8 cellular contexts compared by ENCODE assay signal in genomic region chr6:7138921-7139358, GRCh38. TPM values are rescaled to one million over a fixed set of nuclear protein-coding genes. Genes with fewer than 3 reads are reported as not detected.
A peak's percentile ranks its signal among the peaks of the same experiment; 100 is the strongest.
DNase-seq lines count a peak whose midpoint lies in the region; ATAC-seq and TF ChIP-seq lines count a peak whose summit lies in the region.

No MANE protein-coding gene starts in this region.

- 63 to 68% methylated on average over 1 of the region's 1 CpG for WGBS in lung, 2 donors

- peak; percentile 91 for DNase-seq in DMS153 (lab: John Stamatoyannopoulos, UW)
- peak; percentile 99 for DNase-seq in NCI-H2029 (lab: John Stamatoyannopoulos, UW)
- DNase-seq in activated naive CD4-positive, alpha-beta T cell treated with anti-CD3 and anti-CD28 coated beads, Interleukin-2, amount 50 U/mL, for 72 hours (ENCODE audit: low spot score in 2 of 2): peak in 1 of 2 donors; percentile 47
- peak; percentile 52 for DNase-seq in lung (ENCODE audit: low spot score)
- DNase-seq in putamen (ENCODE audit: low spot score): no peak
- DNase-seq in substantia nigra (lab: John Stamatoyannopoulos, UW): no peak
- DNase-seq in MV-4-11 (lab: John Stamatoyannopoulos, UW): no peak

- no peaks in the 10 kb centered on the region for H3K36me3 ChIP-seq in lung (ENCODE audit: control insufficient read depth in 2 of 2, insufficient read depth in 2 of 2, low read length in 2 of 2)

- no peaks in the 10 kb centered on the region for H3K9me3 Mint-ChIP-seq in activated naive CD4-positive, alpha-beta T cell treated with anti-CD3 and anti-CD28 coated beads, Interleukin-2, amount 50 U/mL, for 72 hours

- H3K27ac ChIP-seq in lung (ENCODE audit: low read depth in 1 of 2, low read length in 1 of 2) (no peak overlapping the region), substantia nigra (ENCODE audit: low read depth, low read length, poor library complexity, severe bottlenecking) (no peak overlapping the region)

- TF ChIP-seq CTCF in lung (IDR thresholded peaks at IDR 0.05; ENCODE audit: control extremely low read depth, extremely low read depth): no peak

- peak; percentile 21 to 63 for ATAC-seq in activated naive CD4-positive, alpha-beta T cell treated with anti-CD3 and anti-CD28 coated beads, Interleukin-2, amount 50 U/mL, for 72 hours
- no peak for ATAC-seq in lung (ENCODE audit: insufficient read depth, low FRiP score)
- no peak for ATAC-seq in GM19397 (IDR thresholded peaks at IDR 0.05; ENCODE audit: unreplicated experiment)

- H3K4me1 ChIP-seq in lung (ENCODE audit: control insufficient read depth in 2 of 2, insufficient read depth in 2 of 2, low read length in 2 of 2): peaks cover 2 to 24% of the 10 kb centered on the region in 2 donors

- H3K36me3 Mint-ChIP-seq in activated naive CD4-positive, alpha-beta T cell treated with anti-CD3 and anti-CD28 coated beads, Interleukin-2, amount 50 U/mL, for 72 hours: no peaks in the 10 kb centered on the region

- H3K9me3 ChIP-seq in lung (ENCODE audit: control insufficient read depth in 2 of 2, insufficient read depth in 1 of 2, low read length in 1 of 2): no peaks in the 10 kb centered on the region

- H3K27me3 ChIP-seq in lung (ENCODE audit: control insufficient read depth, insufficient read depth): no peaks in the 10 kb centered on the region

- H3K27ac Mint-ChIP-seq in activated naive CD4-positive, alpha-beta T cell treated with anti-CD3 and anti-CD28 coated beads, Interleukin-2, amount 50 U/mL, for 72 hours: peak overlapping the region; percentile 70 to 94

- H3K4me3 ChIP-seq in lung: no peak overlapping the region

RNA-seq across cellular contexts. Expression of gene RREB1, which starts 31.2 kb away (rescaled TPM):
- total RNA-seq in activated naive CD4-positive, alpha-beta T cell treated with anti-CD3 and anti-CD28 coated beads, Interleukin-2, amount 50 U/mL, for 72 hours: 10 to 100 TPM; 15.0 to 22.4 TPM
- 10 to 100 TPM; 50.7 to 54.7 TPM for total RNA-seq in lung
- polyA plus RNA-seq in lung: 10 to 100 TPM in 1 of 2 donors, 1 to 10 TPM in 1; 8.9 to 11.5 TPM

Comparison
In these comparisons a context has a peak if more than half of its experiments do, and no peak if none do; other contexts are left out.
1. DNase-seq: peak in DMS153 (single experiment), NCI-H2029 (single experiment) and lung (single experiment); none in putamen (single experiment), substantia nigra (0 of 49) and MV-4-11 (single experiment).
2. ATAC-seq: peak in activated naive CD4-positive, alpha-beta T cell treated with anti-CD3 and anti-CD28 coated beads, Interleukin-2, amount 50 U/mL, for 72 hours (2 of 2); none in lung (single experiment) and GM19397 (single experiment).